ENCODE assay signal across 1 cellular context in genomic region chr1:31788138-31788824, GRCh38.
TF ChIP-seq lines count a peak whose summit lies in the region.

No MANE protein-coding gene starts in this region.

TF ChIP-seq in HepG2, 621 proteins besides CTCF, POLR2A, EP300 and RAD21 (continued from another document and continues in another):
- TF ChIP-seq HNF1A (IDR thresholded peaks at IDR 0.05; ENCODE audit: low read depth) (no peak), HNF1A (CRISPR knock-in tag; IDR thresholded peaks at IDR 0.05; ENCODE audit: borderline replicate concordance) (no peak), YEATS4 (CRISPR knock-in tag; IDR thresholded peaks at IDR 0.05; ENCODE audit: borderline replicate concordance) (no peak), SAP130 (CRISPR knock-in tag; IDR thresholded peaks at IDR 0.05; ENCODE audit: low read depth) (peak; percentile 48; the same call in 1 of the 2 replicates), ZNF367 (CRISPR knock-in tag; IDR thresholded peaks at IDR 0.05; ENCODE audit: borderline replicate concordance) (no peak), NR2F1 (CRISPR knock-in tag; IDR thresholded peaks at IDR 0.05) (no peak), KDM4B (CRISPR knock-in tag; IDR thresholded peaks at IDR 0.05) (no peak), BCLAF1 (IDR thresholded peaks at IDR 0.05) (no peak), ZNF230 (CRISPR knock-in tag; IDR thresholded peaks at IDR 0.05) (no peak), KAT8 (CRISPR knock-in tag; IDR thresholded peaks at IDR 0.05) (0 out of 2 replicates have a peak, but pooled peaks have one; percentile 46), GPBP1L1 (CRISPR knock-in tag; IDR thresholded peaks at IDR 0.05) (no peak), ZBTB21 (CRISPR knock-in tag; IDR thresholded peaks at IDR 0.05) (no peak), TAF1 (CRISPR knock-in tag; IDR thresholded peaks at IDR 0.05) (0 out of 2 replicates have a peak, but pooled peaks have one; percentile 37), KLF13 (CRISPR knock-in tag; IDR thresholded peaks at IDR 0.05) (no peak), ZNF616 (CRISPR knock-in tag; IDR thresholded peaks at IDR 0.05; ENCODE audit: low read depth) (no peak), ZFAT (CRISPR knock-in tag; conservative IDR thresholded peaks at IDR 0.05) (no peak), KLF12 (CRISPR knock-in tag; IDR thresholded peaks at IDR 0.05; ENCODE audit: borderline replicate concordance) (no peak), SNAPC5 (CRISPR knock-in tag; IDR thresholded peaks at IDR 0.05; ENCODE audit: borderline replicate concordance) (no peak), ZBTB49 (CRISPR knock-in tag; IDR thresholded peaks at IDR 0.05; ENCODE audit: borderline replicate concordance) (no peak), ZNF670 (CRISPR knock-in tag; IDR thresholded peaks at IDR 0.05; ENCODE audit: borderline replicate concordance) (no peak), KDM6A (CRISPR knock-in tag; IDR thresholded peaks at IDR 0.05; ENCODE audit: low read depth) (no peak), BCL3 (CRISPR knock-in tag; IDR thresholded peaks at IDR 0.05) (no peak), HHEX (CRISPR knock-in tag; IDR thresholded peaks at IDR 0.05) (no peak), MED13 (CRISPR knock-in tag; IDR thresholded peaks at IDR 0.05) (no peak), ZNF607 (CRISPR knock-in tag; IDR thresholded peaks at IDR 0.05; ENCODE audit: borderline replicate concordance) (no peak), ATF3 (CRISPR knock-in tag; IDR thresholded peaks at IDR 0.05) (no peak), ETV6 (CRISPR knock-in tag; conservative IDR thresholded peaks at IDR 0.05) (no peak), NFKBIZ (CRISPR knock-in tag; IDR thresholded peaks at IDR 0.05) (no peak), HNRNPK (IDR thresholded peaks at IDR 0.05; ENCODE audit: low read depth, low read length, poor library complexity, severe bottlenecking) (no peak), ZNF737 (CRISPR knock-in tag; IDR thresholded peaks at IDR 0.05; ENCODE audit: borderline replicate concordance) (no peak), CHCHD3 (CRISPR knock-in tag; IDR thresholded peaks at IDR 0.05) (no peak), WIZ (CRISPR knock-in tag; IDR thresholded peaks at IDR 0.05) (no peak), TCF7L2 (IDR thresholded peaks at IDR 0.05; ENCODE audit: low read depth, low read length) (no peak), MXI1 (IDR thresholded peaks at IDR 0.05; ENCODE audit: borderline replicate concordance, low read depth, low read length) (peak; percentile 94; the same call in 2 of the 3 replicates), RFX5 (IDR thresholded peaks at IDR 0.05; ENCODE audit: low read depth, low read length) (peak; percentile 88; the same call in 1 of the 2 replicates), RARG (CRISPR knock-in tag; IDR thresholded peaks at IDR 0.05; ENCODE audit: low read depth) (no peak), ZFP1 (CRISPR knock-in tag; IDR thresholded peaks at IDR 0.05) (no peak), SALL2 (CRISPR knock-in tag; IDR thresholded peaks at IDR 0.05) (0 out of 2 replicates have a peak, but pooled peaks have one; percentile 12), ZNF597 (CRISPR knock-in tag; IDR thresholded peaks at IDR 0.05) (no peak), POLR2AphosphoS5 (IDR thresholded peaks at IDR 0.05; ENCODE audit: low read depth, low read length) (no peak), TERF1 (CRISPR knock-in tag; IDR thresholded peaks at IDR 0.05) (no peak), ZNF558 (CRISPR knock-in tag; IDR thresholded peaks at IDR 0.05; ENCODE audit: borderline replicate concordance) (no peak), ZNF292 (CRISPR knock-in tag; IDR thresholded peaks at IDR 0.05; ENCODE audit: borderline replicate concordance, low read depth) (no peak), ZNF614 (CRISPR knock-in tag; IDR thresholded peaks at IDR 0.05; ENCODE audit: borderline replicate concordance) (no peak), ZBTB7A (CRISPR knock-in tag; IDR thresholded peaks at IDR 0.05) (no peak), ONECUT2 (CRISPR knock-in tag; IDR thresholded peaks at IDR 0.05) (no peak), ZNF17 (CRISPR knock-in tag; IDR thresholded peaks at IDR 0.05) (no peak), EEA1 (CRISPR knock-in tag; IDR thresholded peaks at IDR 0.05; ENCODE audit: borderline replicate concordance) (no peak), PHF5A (CRISPR knock-in tag; IDR thresholded peaks at IDR 0.05; ENCODE audit: low read depth, unreplicated experiment) (no peak), CSRNP1 (CRISPR knock-in tag; IDR thresholded peaks at IDR 0.05) (no peak), ZC3H13 (CRISPR knock-in tag; IDR thresholded peaks at IDR 0.05) (no peak)
